ENCODE assay signal across 1 cellular context in genomic region chr12:38328306-38328938, GRCh38.
TF ChIP-seq lines count a peak whose summit lies in the region.

No MANE protein-coding gene starts in this region.

TF ChIP-seq in IMR-90, 13 proteins besides CTCF, POLR2A, EP300 and RAD21:
- TF ChIP-seq SMC3 (IDR thresholded peaks at IDR 0.05; ENCODE audit: low read depth, low read length) = peak; percentile 30; the same call in 1 of the 2 replicates
